Comparison of ENCODE assay signal across 35 cellular contexts in the genomic region with DNA sequence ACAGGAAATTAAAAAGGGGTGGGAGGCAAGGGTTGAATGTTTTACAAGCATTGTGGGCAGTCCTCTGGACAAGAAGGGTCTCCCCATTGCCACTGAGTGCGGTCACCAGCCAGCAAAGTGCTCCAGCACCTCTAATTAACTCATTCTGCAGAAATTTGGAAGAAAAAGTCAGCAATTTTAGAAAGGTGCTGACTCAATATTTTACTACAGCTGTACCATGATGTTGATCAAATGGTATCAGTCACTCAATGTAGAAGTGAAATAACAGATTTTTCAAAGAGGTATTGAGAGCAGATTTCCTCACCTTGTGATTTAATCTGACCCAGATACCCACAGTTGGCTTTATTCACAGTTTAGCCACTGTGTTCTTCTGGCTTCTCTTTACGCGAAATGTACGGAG.
"Had no signal": no experiment of that assay in that cellular context is flagged by ENCODE, and none has a peak within 500 bp of the region (broad histone marks: within the 10 kb centered on the region; RNA-seq: fewer than 3 reads in every experiment).

No MANE protein-coding gene starts in this region.

- H3K27me3 ChIP-seq: brain microvascular endothelial cell had no signal

- H3K27me3 Mint-ChIP-seq: activated B cell treated with CpG ODN at 0.5 μM for 24 hours; activated CD4-positive, alpha-beta T cell treated with anti-CD3 and anti-CD28 coated beads, Interleukin-2, amount 10 ng/mL, durations not matched to agents 24 days and 14 days had no signal

- H3K36me3 ChIP-seq: brain microvascular endothelial cell had no signal

- DNase-seq: activated B cell treated with CpG ODN at 0.5 μM for 24 hours; activated CD4-positive, alpha-beta T cell treated with anti-CD3 and anti-CD28 coated beads for 1 hour; activated CD4-positive, alpha-beta T cell treated with anti-CD3 and anti-CD28 coated beads, Interleukin-2, amount 10 ng/mL, durations not matched to agents 24 days and 14 days; activated CD4-positive, alpha-beta T cell treated with anti-CD3 and anti-CD28 coated beads, Interleukin-2, amount 50 U/mL, for 4 hours; activated CD8-positive, alpha-beta T cell treated with anti-CD3 and anti-CD28 coated beads for 36 hours; activated effector memory CD4-positive, alpha-beta T cell treated with anti-CD3 and anti-CD28 coated beads, Interleukin-2, amount 50 U/mL, for 16 hours; activated naive CD4-positive, alpha-beta T cell; activated naive CD4-positive, alpha-beta T cell treated with anti-CD3 and anti-CD28 coated beads, Interleukin-2, amount 50 U/mL, for 16 hours; activated naive CD8-positive, alpha-beta T cell treated with anti-CD3 and anti-CD28 coated beads for 36 hours; activated T-cell treated with anti-CD3 and anti-CD28 coated beads, Interleukin-2, amount 50 U/mL, for 1 hour; activated T-cell treated with anti-CD3 and anti-CD28 coated beads, Interleukin-2, amount 50 U/mL, for 72 hours; amniotic stem cell; aorta; brain microvascular endothelial cell; central memory CD4-positive, alpha-beta T cell; Karpas-422; KBM-7; NCI-H1048; NCI-H1105 treated with DMSO at 0.1 percent for 48 hours; NCI-H1436; NCI-H1694; NCI-H2029; NCI-H2171; NCI-H510A; NCI-H526; PC-3; SIG-M5; T-cell; T-helper 17 cell; T-helper 9 cell had no signal

- H3K27ac ChIP-seq: brain microvascular endothelial cell, RWPE1, VCaP had no signal

- H3K27ac Mint-ChIP-seq: activated B cell treated with CpG ODN at 0.5 μM for 24 hours; activated CD4-positive, alpha-beta T cell treated with anti-CD3 and anti-CD28 coated beads, Interleukin-2, amount 10 ng/mL, durations not matched to agents 24 days and 14 days; activated CD8-positive, alpha-beta T cell treated with anti-CD3 and anti-CD28 coated beads for 36 hours; activated naive CD8-positive, alpha-beta T cell treated with anti-CD3 and anti-CD28 coated beads for 36 hours; activated T-cell treated with anti-CD3 and anti-CD28 coated beads, Interleukin-2, amount 50 U/mL, for 72 hours; activated T-helper 17 cell treated with anti-CD3 and anti-CD28 coated beads, Interleukin-2, amount 50 U/mL, for 72 hours; T-cell; T-helper 17 cell had no signal

- ATAC-seq: activated CD8-positive, alpha-beta T cell treated with anti-CD3 and anti-CD28 coated beads for 36 hours; activated T-cell treated with anti-CD3 and anti-CD28 coated beads, Interleukin-2, amount 50 U/mL, for 72 hours; activated T-helper 17 cell treated with anti-CD3 and anti-CD28 coated beads, Interleukin-2, amount 50 U/mL, for 72 hours; PC-3; Right ventricle myocardium inferior; SK-N-SH treated with all-trans-retinoic acid at 6 μM for 48 hours; T-cell; T-helper 17 cell had no signal

- H3K4me1 Mint-ChIP-seq: activated B cell treated with CpG ODN at 0.5 μM for 24 hours; activated CD4-positive, alpha-beta T cell treated with anti-CD3 and anti-CD28 coated beads, Interleukin-2, amount 10 ng/mL, durations not matched to agents 24 days and 14 days; activated naive CD8-positive, alpha-beta T cell treated with anti-CD3 and anti-CD28 coated beads for 36 hours; activated T-helper 17 cell treated with anti-CD3 and anti-CD28 coated beads, Interleukin-2, amount 50 U/mL, for 72 hours; T-cell had no signal

- H3K4me3 Mint-ChIP-seq: activated B cell treated with CpG ODN at 0.5 μM for 24 hours; activated CD4-positive, alpha-beta T cell treated with anti-CD3 and anti-CD28 coated beads, Interleukin-2, amount 10 ng/mL, durations not matched to agents 24 days and 14 days; activated CD8-positive, alpha-beta T cell treated with anti-CD3 and anti-CD28 coated beads for 36 hours; activated naive CD8-positive, alpha-beta T cell treated with anti-CD3 and anti-CD28 coated beads for 36 hours; activated T-cell treated with anti-CD3 and anti-CD28 coated beads, Interleukin-2, amount 50 U/mL, for 72 hours; activated T-helper 17 cell treated with anti-CD3 and anti-CD28 coated beads, Interleukin-2, amount 50 U/mL, for 72 hours; T-cell; T-helper 17 cell had no signal

- H3K9me3 Mint-ChIP-seq: activated B cell treated with CpG ODN at 0.5 μM for 24 hours; activated CD4-positive, alpha-beta T cell treated with anti-CD3 and anti-CD28 coated beads, Interleukin-2, amount 10 ng/mL, durations not matched to agents 24 days and 14 days; activated CD8-positive, alpha-beta T cell treated with anti-CD3 and anti-CD28 coated beads for 36 hours; activated naive CD8-positive, alpha-beta T cell treated with anti-CD3 and anti-CD28 coated beads for 36 hours; activated T-cell treated with anti-CD3 and anti-CD28 coated beads, Interleukin-2, amount 50 U/mL, for 72 hours; activated T-helper 17 cell treated with anti-CD3 and anti-CD28 coated beads, Interleukin-2, amount 50 U/mL, for 72 hours had no signal

- H3K36me3 Mint-ChIP-seq: activated naive CD8-positive, alpha-beta T cell treated with anti-CD3 and anti-CD28 coated beads for 36 hours; T-cell had no signal
